Comparison of ENCODE assay signal across 10 cellular contexts in genomic region chr3:126678691-126679317, GRCh38. TPM values are rescaled to one million over a fixed set of nuclear protein-coding genes. Genes with fewer than 3 reads are reported as not detected.
A peak's percentile ranks its signal among the peaks of the same experiment; 100 is the strongest.
DNase-seq lines count a peak whose midpoint lies in the region; ATAC-seq, FAIRE-seq and TF ChIP-seq lines count a peak whose summit lies in the region.
"Had no signal": no experiment of that assay in that cellular context is flagged by ENCODE, and none has a peak within 500 bp of the region (broad histone marks: within the 10 kb centered on the region; RNA-seq: fewer than 3 reads in every experiment).

No MANE protein-coding gene starts in this region.

- BruUV-seq in A673 (replicated peaks; lab: Mats Ljungman, UMichigan): no TSS peak

- FAIRE-seq in HTR-8/SVneo (lab: Jason Lieb, UNC): no peak

- intact Hi-C loops in A673 (cut with micrococcal nuclease; ENCODE audit: unreplicated experiment): loop anchor here (1.0 to 10.0 kb wide), 3 partner anchors 306 to 866 kb away; partner anchors contain the start of gene PLXNA1

- H3K4me2 ChIP-seq in GM23248 (ENCODE audit: unreplicated experiment) (peak overlapping the region; percentile 65), SU-DHL-6 (ENCODE audit: low read depth, low read length, poor library complexity, severe bottlenecking) (peak overlapping the region; percentile 59)

- H3F3A ChIP-seq in GM23248 (ENCODE audit: insufficient read depth) (peaks cover 16% of the 10 kb centered on the region; the same call in 1 of the 2 replicates), SU-DHL-6 (ENCODE audit: insufficient read depth) (no peaks in the 10 kb centered on the region)

- H4K20me1 ChIP-seq in GM23248 (ENCODE audit: insufficient read depth): no peaks in the 10 kb centered on the region
- H4K20me1 ChIP-seq in SU-DHL-6 (ENCODE audit: low read depth, low read length): no peaks in the 10 kb centered on the region

- H3K9ac ChIP-seq in GM23248 (no peak overlapping the region), SU-DHL-6 (ENCODE audit: low read length) (peak overlapping the region; percentile 32; the same call in 1 of the 2 replicates)

- H3K36me3 ChIP-seq in A673 (ENCODE audit: insufficient read depth, low read length, poor library complexity, severe bottlenecking) (no peaks in the 10 kb centered on the region), GM23248 (ENCODE audit: low read depth) (no peaks in the 10 kb centered on the region), SU-DHL-6 (ENCODE audit: low read length) (peaks cover 3% of the 10 kb centered on the region; the same call in 1 of the 2 replicates)
- no peaks in the 10 kb centered on the region for H3K36me3 ChIP-seq in CD8-positive, alpha-beta memory T cell (ENCODE audit: insufficient read depth, low read length)
- H3K36me3 ChIP-seq: gastrocnemius medialis, suprapubic skin had no signal

- no peaks in the 10 kb centered on the region for H3K79me2 ChIP-seq in GM23248 (ENCODE audit: insufficient read depth)
- no peaks in the 10 kb centered on the region for H3K79me2 ChIP-seq in SU-DHL-6 (ENCODE audit: insufficient read depth, low read length)

- no peak for ATAC-seq in GM18909 (IDR thresholded peaks at IDR 0.05; ENCODE audit: poor library complexity, unreplicated experiment)

- in situ Hi-C loops in GM23248 (cut with MboI): no loop called here

- H3K9me2 ChIP-seq in GM23248 (ENCODE audit: insufficient read depth) (no peaks in the 10 kb centered on the region), SU-DHL-6 (replicated peaks; ENCODE audit: insufficient read depth, low read length) (no peaks in the 10 kb centered on the region)

- 34 to 35% methylated on average over 29 to 31 of the region's 31 CpGs for WGBS in GM23248 (ENCODE audit: low coverage in 1 of 2, low lambda C conversion rate in 2 of 2, missing lambda C conversion rate in 2 of 2), 2 experiments

- H3K27me3 Mint-ChIP-seq in CD8-positive, alpha-beta memory T cell: peaks cover 16 to 40% of the 10 kb centered on the region in 2 donors

- H3K36me3 Mint-ChIP-seq in CD8-positive, alpha-beta memory T cell: no peaks in the 10 kb centered on the region

- peaks cover 20% of the 10 kb centered on the region for H3K4me1 ChIP-seq in A673 (ENCODE audit: insufficient read depth, low read length, poor library complexity, severe bottlenecking)
- H3K4me1 ChIP-seq in GM23248 (ENCODE audit: insufficient read depth): no peaks in the 10 kb centered on the region
- H3K4me1 ChIP-seq in CD8-positive, alpha-beta memory T cell (ENCODE audit: insufficient read depth, low read length): peaks cover 4% of the 10 kb centered on the region
- H3K4me1 ChIP-seq: gastrocnemius medialis had no signal

- H3K9me3 Mint-ChIP-seq in CD8-positive, alpha-beta memory T cell: peaks cover 0 to 11% (median 2%) of the 10 kb centered on the region in 5 donors

- H3K4me3 Mint-ChIP-seq in CD8-positive, alpha-beta memory T cell: peak overlapping the region in 3 of 7 donors; percentile 10 to 83 (median 37)

- DNase-seq in A673 (ENCODE audit: low spot score) (no peak), GM23248 (no peak), kidney tubule cell (ENCODE audit: low spot score) (peak; percentile 30), GOT3 (lab: John Stamatoyannopoulos, UW) (no peak), HTR-8/SVneo (ENCODE audit: insufficient read length, low spot score) (no peak)
- no peak for DNase-seq in CD8-positive, alpha-beta memory T cell

- H3K9me3 ChIP-seq in A673 (ENCODE audit: low read depth, low read length, poor library complexity, severe bottlenecking) (peaks cover 4% of the 10 kb centered on the region), GM23248 (ENCODE audit: low read depth) (no peaks in the 10 kb centered on the region), SU-DHL-6 (ENCODE audit: insufficient read depth, low read length) (no peaks in the 10 kb centered on the region)
- no peaks in the 10 kb centered on the region for H3K9me3 ChIP-seq in CD8-positive, alpha-beta memory T cell (ENCODE audit: low read length)
- H3K9me3 ChIP-seq: gastrocnemius medialis, suprapubic skin had no signal

- H3K27ac Mint-ChIP-seq in CD8-positive, alpha-beta memory T cell: peak overlapping the region in 2 of 8 donors; percentile 7 to 32

- CTCF ChIA-PET in A673 (lab: Charles Lee): interaction anchor here (1.9 kb wide), 1 partner anchor 870 kb away, joined by 4 read pairs; no protein-coding TSS in a partner anchor
- CTCF ChIA-PET in CD8-positive, alpha-beta memory T cell (lab: Charles Lee): interaction anchor here (1.4 to 4.8 kb wide), 7 partner anchors 10 to 867 kb away, joined by 3 to 79 read pairs (median 6); no protein-coding TSS in a partner anchor

- H3K4me1 Mint-ChIP-seq in CD8-positive, alpha-beta memory T cell: peaks cover 3 to 6% (median 4%) of the 10 kb centered on the region in 3 donors

- H3K27ac ChIP-seq in A673 (ENCODE audit: low read depth, low read length, poor library complexity, severe bottlenecking) (no peak overlapping the region), GM23248 (no peak overlapping the region), SU-DHL-6 (ENCODE audit: low read depth, low read length) (no peak overlapping the region; the same call in 1 of the 2 replicates)
- H3K27ac ChIP-seq in CD8-positive, alpha-beta memory T cell (ENCODE audit: low read depth, low read length): no peak overlapping the region
- H3K27ac ChIP-seq: gastrocnemius medialis, suprapubic skin had no signal

- H2AFZ ChIP-seq in GM23248: no peak overlapping the region
- peak overlapping the region; percentile 49 for H2AFZ ChIP-seq in SU-DHL-6 (ENCODE audit: low read depth, low read length, severe bottlenecking)

- H3K4me3 ChIP-seq in A673 (ENCODE audit: low read depth, low read length, poor library complexity, severe bottlenecking) (peak overlapping the region; percentile 7), GM23248 (no peak overlapping the region), SU-DHL-6 (ENCODE audit: insufficient read depth, low read length, poor library complexity, severe bottlenecking) (no peak overlapping the region)
- H3K4me3 ChIP-seq in CD8-positive, alpha-beta memory T cell (ENCODE audit: low read length): no peak overlapping the region
- H3K4me3 ChIP-seq: gastrocnemius medialis, suprapubic skin had no signal

- POLR2A ChIA-PET in A673 (lab: Charles Lee; ENCODE audit: low non-redundant PET): no interaction called here
- POLR2A ChIA-PET in CD8-positive, alpha-beta memory T cell (lab: Charles Lee): no interaction called here

- H3K27me3 ChIP-seq in A673 (replicated peaks; ENCODE audit: insufficient read depth, low read depth, low read length, poor library complexity) (no peaks in the 10 kb centered on the region), GM23248 (replicated peaks; ENCODE audit: insufficient read depth) (no peaks in the 10 kb centered on the region; the same call in 1 of the 2 replicates), SU-DHL-6 (ENCODE audit: low read length) (no peaks in the 10 kb centered on the region)
- peaks cover 7% of the 10 kb centered on the region for H3K27me3 ChIP-seq in CD8-positive, alpha-beta memory T cell (ENCODE audit: insufficient read depth, low read length, poor library complexity, severe bottlenecking)
- H3K27me3 ChIP-seq: gastrocnemius medialis had no signal

- no peak for TF ChIP-seq CTCF in A673 (conservative IDR thresholded peaks at IDR 0.05; ENCODE audit: low read depth, low read length)
- TF ChIP-seq CTCF in SU-DHL-6 (IDR thresholded peaks at IDR 0.05; ENCODE audit: insufficient read depth, low read length, poor library complexity, severe bottlenecking): no peak

RNA-seq across cellular contexts. Expression of gene TXNRD3, which starts 23.9 kb away (rescaled TPM):
- total RNA-seq in A673 (2021): 4.1 and 5.5 TPM in 2 replicates
- 15.9 and 16.2 TPM in 2 replicates for total RNA-seq in GM23248 (2014; rRNA removed; shearing (Covaris generic))
- 14.7 and 15.7 TPM in 2 replicates for polyA plus RNA-seq in GM23248 (2016; fragmentation: Nextera tagmentation; extraction: Ambion mirVana)
- total RNA-seq in CD8-positive, alpha-beta memory T cell: 1 to 10 TPM; 1.3 TPM
- polyA plus RNA-seq in CD8-positive, alpha-beta memory T cell: 1.3 TPM

RNA-seq across cellular contexts. Expression of gene CHCHD6, which starts 25.2 kb away (rescaled TPM):
- 23.3 and 24.8 TPM in 2 replicates for total RNA-seq in A673 (2021)
- 8.9 and 15.8 TPM in 2 replicates for total RNA-seq in GM23248 (2014; rRNA removed; shearing (Covaris generic))
- polyA plus RNA-seq in GM23248 (2016; fragmentation: Nextera tagmentation; extraction: Ambion mirVana): 19.9 and 21.4 TPM in 2 replicates
- 10 to 100 TPM; 15.0 to 16.7 TPM for total RNA-seq in CD8-positive, alpha-beta memory T cell
- polyA plus RNA-seq in CD8-positive, alpha-beta memory T cell: 12.0 TPM
